In the genomic region with DNA sequence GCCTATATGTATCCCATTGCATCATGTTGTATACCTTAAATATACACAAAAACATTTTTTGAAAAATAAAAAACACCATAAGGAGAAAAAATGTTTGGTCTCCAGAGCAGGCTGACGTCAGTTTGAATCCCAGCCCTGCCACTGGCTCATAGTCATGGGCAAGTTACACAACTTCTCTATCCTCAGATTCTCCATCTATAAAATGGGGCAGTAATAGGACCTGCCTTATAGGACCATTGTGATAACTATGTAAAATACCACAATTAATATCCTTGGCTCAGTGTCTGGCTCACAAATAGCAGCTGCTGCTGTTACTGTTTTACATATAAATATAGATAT, we compare ENCODE assay signal across 20 cellular contexts.
DNase-seq lines count a peak whose midpoint lies in the region; ATAC-seq and TF ChIP-seq lines count a peak whose summit lies in the region.
"Had no signal": no experiment of that assay in that cellular context is flagged by ENCODE, and none has a peak within 500 bp of the region (broad histone marks: within the 10 kb centered on the region; RNA-seq: fewer than 3 reads in every experiment).

No MANE protein-coding gene starts in this region.

- peaks cover 0 to 3% of the 10 kb centered on the region in 2 donors for H3K4me1 ChIP-seq in aorta (ENCODE audit: control insufficient read depth in 1 of 2, insufficient read depth in 2 of 2, low read length in 2 of 2)
- peaks cover 6% of the 10 kb centered on the region for H3K4me1 ChIP-seq in mammary epithelial cell (ENCODE audit: insufficient read depth, low read length)
- H3K4me1 ChIP-seq: Caco-2 had no signal

- H2AFZ ChIP-seq in mammary epithelial cell (ENCODE audit: low read depth, low read length), result no peak overlapping the region

- peak overlapping the region; percentile 84 for H3K27ac Mint-ChIP-seq in activated naive CD4-positive, alpha-beta T cell treated with anti-CD3 and anti-CD28 coated beads, Interleukin-2, amount 10 ng/mL, durations not matched to agents 7 days and 5 days
- H3K27ac Mint-ChIP-seq in activated naive CD4-positive, alpha-beta T cell treated with anti-CD3 and anti-CD28 coated beads for 36 hours, result no peak overlapping the region
- H3K27ac Mint-ChIP-seq in activated CD8-positive, alpha-beta T cell treated with anti-CD3 and anti-CD28 coated beads for 36 hours, result peak overlapping the region; percentile 91
- H3K27ac Mint-ChIP-seq in immature natural killer cell, result peak overlapping the region; percentile 94 to 98 (median 96)

- no peaks in the 10 kb centered on the region for H3K9me3 ChIP-seq in aorta (ENCODE audit: control insufficient read depth, low read length)
- H3K9me3 ChIP-seq in mammary epithelial cell (replicated peaks; ENCODE audit: insufficient read depth, low read length), result no peaks in the 10 kb centered on the region
- H3K9me3 ChIP-seq: Caco-2, gastrocnemius medialis, neutrophil, right atrium auricular region, SJSA1 had no signal

- peaks cover 37% of the 10 kb centered on the region for H3K4me1 Mint-ChIP-seq in activated naive CD4-positive, alpha-beta T cell treated with anti-CD3 and anti-CD28 coated beads, Interleukin-2, amount 10 ng/mL, durations not matched to agents 7 days and 5 days
- peaks cover 12% of the 10 kb centered on the region for H3K4me1 Mint-ChIP-seq in activated naive CD4-positive, alpha-beta T cell treated with anti-CD3 and anti-CD28 coated beads for 36 hours (ENCODE audit: low read depth)
- peaks cover 44% of the 10 kb centered on the region for H3K4me1 Mint-ChIP-seq in activated CD8-positive, alpha-beta T cell treated with anti-CD3 and anti-CD28 coated beads for 36 hours (ENCODE audit: low read depth)
- peaks cover 81 to 86% of the 10 kb centered on the region in 2 donors for H3K4me1 Mint-ChIP-seq in immature natural killer cell

- no peak overlapping the region for H3K9ac ChIP-seq in mammary epithelial cell (ENCODE audit: insufficient read depth, low read length)

- H3K4me3 Mint-ChIP-seq in activated naive CD4-positive, alpha-beta T cell treated with anti-CD3 and anti-CD28 coated beads, Interleukin-2, amount 10 ng/mL, durations not matched to agents 7 days and 5 days, result no peak overlapping the region
- no peak overlapping the region for H3K4me3 Mint-ChIP-seq in activated naive CD4-positive, alpha-beta T cell treated with anti-CD3 and anti-CD28 coated beads for 36 hours
- H3K4me3 Mint-ChIP-seq in activated CD8-positive, alpha-beta T cell treated with anti-CD3 and anti-CD28 coated beads for 36 hours, result no peak overlapping the region
- peak overlapping the region in 4 of 5 donors; percentile 61 to 75 (median 66) for H3K4me3 Mint-ChIP-seq in immature natural killer cell
- H3K4me3 Mint-ChIP-seq: activated CD4-positive, alpha-beta T cell treated with anti-CD3 and anti-CD28 coated beads, Interleukin-2, amount 10 ng/mL, durations not matched to agents 7 days and 5 days had no signal

- H4K20me1 ChIP-seq in mammary epithelial cell (ENCODE audit: insufficient read depth, low read length), result no peaks in the 10 kb centered on the region

- H3K36me3 ChIP-seq in aorta (ENCODE audit: control insufficient read depth in 1 of 2, insufficient read depth in 2 of 2, low read length in 1 of 2), result peaks cover 0 to 4% of the 10 kb centered on the region in 2 donors
- no peaks in the 10 kb centered on the region for H3K36me3 ChIP-seq in mammary epithelial cell (ENCODE audit: insufficient read depth, low read length)
- H3K36me3 ChIP-seq: neutrophil had no signal

- DNase-seq in activated naive CD4-positive, alpha-beta T cell treated with anti-CD3 and anti-CD28 coated beads, Interleukin-2, amount 10 ng/mL, durations not matched to agents 7 days and 5 days, result no peak
- DNase-seq in activated naive CD4-positive, alpha-beta T cell treated with anti-CD3 and anti-CD28 coated beads for 36 hours, result no peak
- no peak for DNase-seq in activated CD8-positive, alpha-beta T cell treated with anti-CD3 and anti-CD28 coated beads for 36 hours
- DNase-seq in immature natural killer cell (no peak), aorta (peak; percentile 22 to 31), hypothalamus (lab: John Stamatoyannopoulos, UW) (no peak), mammary epithelial cell (no peak)
- DNase-seq: activated CD4-positive, alpha-beta T cell treated with anti-CD3 and anti-CD28 coated beads, Interleukin-2, amount 10 ng/mL, durations not matched to agents 7 days and 5 days; activated gamma-delta T cell; Caco-2; cortex of kidney; NCI-H1417; NCI-H2171; stimulated activated CD4-positive, alpha-beta T cell treated with anti-CD3 and anti-CD28 coated beads, Interleukin-15, amount 100 ng/mL, for 24 hours; stimulated activated naive CD4-positive, alpha-beta T cell had no signal

- 18 to 34% methylated on average over 1 of the region's 1 CpG for WGBS in aorta, 2 donors
- WGBS in mammary epithelial cell (ENCODE audit: low coverage, missing lambda C conversion rate), result 93% methylated on average over 1 of the region's 1 CpG

- H3K27me3 ChIP-seq in aorta (ENCODE audit: control insufficient read depth in 1 of 2, insufficient read depth in 2 of 2, low read length in 1 of 2) (no peaks in the 10 kb centered on the region), mammary epithelial cell (ENCODE audit: insufficient read depth, low read length) (no peaks in the 10 kb centered on the region)
- H3K27me3 ChIP-seq: gastrocnemius medialis, neutrophil, right atrium auricular region, SJSA1 had no signal

- in situ Hi-C loops in mammary epithelial cell (cut with MboI; ENCODE audit: low sequenced_read_pairs in 2 of 2), result no loop called here

- H3K27ac ChIP-seq in aorta (ENCODE audit: low read depth in 1 of 2, low read length in 2 of 2) (no peak overlapping the region), mammary epithelial cell (ENCODE audit: insufficient read depth, low read depth, low read length) (no peak overlapping the region)
- H3K27ac ChIP-seq: gastrocnemius medialis, neutrophil, SJSA1 had no signal

- no peak overlapping the region for H3K4me2 ChIP-seq in mammary epithelial cell (ENCODE audit: insufficient read depth, low read depth, low read length)

- CTCF ChIA-PET in activated naive CD4-positive, alpha-beta T cell treated with anti-CD3 and anti-CD28 coated beads, Interleukin-2, amount 10 ng/mL, durations not matched to agents 7 days and 5 days (lab: Charles Lee), result interaction anchor here (0.6 kb wide), 1 partner anchor 906 kb away, joined by 3 read pairs; no protein-coding TSS in a partner anchor
- CTCF ChIA-PET in activated naive CD4-positive, alpha-beta T cell treated with anti-CD3 and anti-CD28 coated beads for 36 hours (lab: Charles Lee), result no interaction called here
- CTCF ChIA-PET in activated CD8-positive, alpha-beta T cell treated with anti-CD3 and anti-CD28 coated beads for 36 hours (lab: Charles Lee), result no interaction called here
- CTCF ChIA-PET in mammary epithelial cell (lab: Charles Lee; ENCODE audit: low non-redundant PET), result no interaction called here

- H3K36me3 Mint-ChIP-seq in activated naive CD4-positive, alpha-beta T cell treated with anti-CD3 and anti-CD28 coated beads, Interleukin-2, amount 10 ng/mL, durations not matched to agents 7 days and 5 days, result no peaks in the 10 kb centered on the region
- no peaks in the 10 kb centered on the region for H3K36me3 Mint-ChIP-seq in activated naive CD4-positive, alpha-beta T cell treated with anti-CD3 and anti-CD28 coated beads for 36 hours (ENCODE audit: low read depth)
- no peaks in the 10 kb centered on the region for H3K36me3 Mint-ChIP-seq in activated CD8-positive, alpha-beta T cell treated with anti-CD3 and anti-CD28 coated beads for 36 hours (ENCODE audit: low read depth)
- peaks cover 11 to 12% (median 12%) of the 10 kb centered on the region in 3 donors for H3K36me3 Mint-ChIP-seq in immature natural killer cell

- H3K9me3 Mint-ChIP-seq in activated naive CD4-positive, alpha-beta T cell treated with anti-CD3 and anti-CD28 coated beads, Interleukin-2, amount 10 ng/mL, durations not matched to agents 7 days and 5 days, result no peaks in the 10 kb centered on the region
- no peaks in the 10 kb centered on the region for H3K9me3 Mint-ChIP-seq in activated naive CD4-positive, alpha-beta T cell treated with anti-CD3 and anti-CD28 coated beads for 36 hours
- H3K9me3 Mint-ChIP-seq in activated CD8-positive, alpha-beta T cell treated with anti-CD3 and anti-CD28 coated beads for 36 hours, result no peaks in the 10 kb centered on the region
- no peaks in the 10 kb centered on the region for H3K9me3 Mint-ChIP-seq in immature natural killer cell
- H3K9me3 Mint-ChIP-seq: activated CD4-positive, alpha-beta T cell treated with anti-CD3 and anti-CD28 coated beads, Interleukin-2, amount 10 ng/mL, durations not matched to agents 7 days and 5 days had no signal

- TF ChIP-seq CTCF in activated CD8-positive, alpha-beta T cell treated with anti-CD3 and anti-CD28 coated beads for 36 hours (IDR thresholded peaks at IDR 0.05), result no peak
- TF ChIP-seq CTCF in mammary epithelial cell (conservative IDR thresholded peaks at IDR 0.05 in 1 of 2, IDR thresholded peaks at IDR 0.05 in 1 of 2; ENCODE audit: extremely low read depth in 1 of 2, insufficient read depth in 1 of 2, low read depth in 1 of 2, low read length in 2 of 2), result no peak

- H3K4me3 ChIP-seq in aorta (ENCODE audit: low read length in 2 of 2) (no peak overlapping the region), mammary epithelial cell (replicated peaks in 1 of 3; ENCODE audit: insufficient read depth in 1 of 3, low read depth in 2 of 3, low read length in 3 of 3) (no peak overlapping the region)
- H3K4me3 ChIP-seq: gastrocnemius medialis, right atrium auricular region, SJSA1 had no signal

- intact Hi-C loops in activated naive CD4-positive, alpha-beta T cell treated with anti-CD3 and anti-CD28 coated beads for 36 hours (cut with micrococcal nuclease), result no loop called here
- intact Hi-C loops in activated CD8-positive, alpha-beta T cell treated with anti-CD3 and anti-CD28 coated beads for 36 hours (cut with micrococcal nuclease), result no loop called here
- intact Hi-C loops in aorta (cut with DNase I), result no loop called here
- intact Hi-C loops in mammary epithelial cell (cut with micrococcal nuclease), result no loop called here

- dilution Hi-C loops in mammary epithelial cell (cut with HindIII; ENCODE audit: low sequenced_read_pairs), result no loop called here

- no peaks in the 10 kb centered on the region for H3K79me2 ChIP-seq in mammary epithelial cell (ENCODE audit: insufficient read depth, low read length)

- no peak for ATAC-seq in activated CD8-positive, alpha-beta T cell treated with anti-CD3 and anti-CD28 coated beads for 36 hours
- ATAC-seq in aorta (ENCODE audit: low FRiP score), result no peak
- ATAC-seq in HG03460 (IDR thresholded peaks at IDR 0.05; ENCODE audit: unreplicated experiment), result no peak

- POLR2A ChIA-PET in activated CD8-positive, alpha-beta T cell treated with anti-CD3 and anti-CD28 coated beads for 36 hours (lab: Charles Lee), result interaction anchor here (2.1 kb wide), 1 partner anchor 20 kb away, joined by 8 read pairs; no protein-coding TSS in a partner anchor

- H3K27me3 Mint-ChIP-seq in activated naive CD4-positive, alpha-beta T cell treated with anti-CD3 and anti-CD28 coated beads, Interleukin-2, amount 10 ng/mL, durations not matched to agents 7 days and 5 days, result peaks cover 19% of the 10 kb centered on the region
- no peaks in the 10 kb centered on the region for H3K27me3 Mint-ChIP-seq in activated naive CD4-positive, alpha-beta T cell treated with anti-CD3 and anti-CD28 coated beads for 36 hours (ENCODE audit: low read depth)
- H3K27me3 Mint-ChIP-seq in activated CD8-positive, alpha-beta T cell treated with anti-CD3 and anti-CD28 coated beads for 36 hours, result no peaks in the 10 kb centered on the region
- peaks cover 3 to 10% (median 6%) of the 10 kb centered on the region in 3 donors for H3K27me3 Mint-ChIP-seq in immature natural killer cell (ENCODE audit: low read depth in 3 of 3)
- H3K27me3 Mint-ChIP-seq: activated CD4-positive, alpha-beta T cell treated with anti-CD3 and anti-CD28 coated beads, Interleukin-2, amount 10 ng/mL, durations not matched to agents 7 days and 5 days had no signal

- BruUV-seq in mammary epithelial cell (replicated peaks; lab: Mats Ljungman, UMichigan), result no TSS peak

Comparison
In these comparisons a context has a peak if more than half of its experiments do, and no peak if none do; other contexts are left out.
1. DNase-seq: peak in aorta (2 of 2); none in activated naive CD4-positive, alpha-beta T cell treated with anti-CD3 and anti-CD28 coated beads, Interleukin-2, amount 10 ng/mL, durations not matched to agents 7 days and 5 days (single experiment), activated naive CD4-positive, alpha-beta T cell treated with anti-CD3 and anti-CD28 coated beads for 36 hours (single experiment), activated CD8-positive, alpha-beta T cell treated with anti-CD3 and anti-CD28 coated beads for 36 hours (single experiment), immature natural killer cell (0 of 3), hypothalamus (0 of 51) and mammary epithelial cell (single experiment).
2. H3K4me3 Mint-ChIP-seq: peak in immature natural killer cell (4 of 5); none in activated naive CD4-positive, alpha-beta T cell treated with anti-CD3 and anti-CD28 coated beads, Interleukin-2, amount 10 ng/mL, durations not matched to agents 7 days and 5 days (single experiment), activated naive CD4-positive, alpha-beta T cell treated with anti-CD3 and anti-CD28 coated beads for 36 hours (single experiment) and activated CD8-positive, alpha-beta T cell treated with anti-CD3 and anti-CD28 coated beads for 36 hours (single experiment).